15 cellular contexts compared by ENCODE assay signal in genomic region chr15:47027322-47027946, GRCh38.
DNase-seq lines count a peak whose midpoint lies in the region; TF ChIP-seq lines count a peak whose summit lies in the region.
"Had no signal": no experiment of that assay in that cellular context is flagged by ENCODE, and none has a peak within 500 bp of the region (broad histone marks: within the 10 kb centered on the region; RNA-seq: fewer than 3 reads in every experiment).

No MANE protein-coding gene starts in this region.

- H3K36me3 ChIP-seq in Peyer's patch (no peaks in the 10 kb centered on the region), uterus (no peaks in the 10 kb centered on the region)
- H3K36me3 ChIP-seq: left lung, SJSA1, upper lobe of right lung had no signal

- TF ChIP-seq POLR2A in Peyer's patch (IDR thresholded peaks at IDR 0.05) (no peak), uterus (IDR thresholded peaks at IDR 0.05) (no peak)

- intact Hi-C loops in activated CD4-positive, alpha-beta T cell treated with anti-CD3 and anti-CD28 coated beads, Interleukin-2, amount 10 ng/mL, durations not matched to agents 24 days and 14 days (cut with micrococcal nuclease), result no loop called here
- intact Hi-C loops in uterus (cut with DNase I; ENCODE audit: low total_unique reads), result no loop called here

- H3K4me1 ChIP-seq in Peyer's patch (no peaks in the 10 kb centered on the region), uterus (no peaks in the 10 kb centered on the region)
- H3K4me1 ChIP-seq: left lung, SJSA1, upper lobe of right lung had no signal

- DNase-seq in SKM-1 treated with dmso at 0.1 percent for 144 hours (lab: John Stamatoyannopoulos, UW; ENCODE audit: unreplicated experiment) (peak; percentile 8), SKM-1 (lab: John Stamatoyannopoulos, UW; ENCODE audit: unreplicated experiment) (no peak), NCI-H2171 (lab: John Stamatoyannopoulos, UW) (peak; percentile 53), type B pancreatic cell (ENCODE audit: extremely low spot score, unreplicated experiment) (no peak), Peyer's patch (no peak), uterus (no peak)
- DNase-seq in activated CD4-positive, alpha-beta T cell treated with anti-CD3 and anti-CD28 coated beads, Interleukin-2, amount 10 ng/mL, durations not matched to agents 24 days and 14 days, result no peak
- DNase-seq: activated CD4-positive, CD25-positive, alpha-beta regulatory T cell treated with anti-CD3 and anti-CD28 coated beads, Interleukin-2, amount 50 U/mL, for 72 hours; NCI-H345; nucleus accumbens; stimulated activated CD4-positive, alpha-beta T cell treated with anti-CD3 and anti-CD28 coated beads, Interleukin-15, amount 100 ng/mL, for 24 hours had no signal

- H3K9me3 ChIP-seq in Peyer's patch, result no peaks in the 10 kb centered on the region
- no peaks in the 10 kb centered on the region for H3K9me3 ChIP-seq in uterus
- H3K9me3 ChIP-seq: SJSA1, upper lobe of right lung had no signal

- H3K36me3 Mint-ChIP-seq in brain (no peaks in the 10 kb centered on the region), type B pancreatic cell (no peaks in the 10 kb centered on the region)
- no peaks in the 10 kb centered on the region for H3K36me3 Mint-ChIP-seq in activated CD4-positive, alpha-beta T cell treated with anti-CD3 and anti-CD28 coated beads, Interleukin-2, amount 10 ng/mL, durations not matched to agents 24 days and 14 days (ENCODE audit: low read depth)

- H3K9me3 Mint-ChIP-seq in brain, result peaks cover 0 to 3% (median 2%) of the 10 kb centered on the region in 5 experiments
- H3K9me3 Mint-ChIP-seq in type B pancreatic cell, result no peaks in the 10 kb centered on the region
- peaks cover 11% of the 10 kb centered on the region for H3K9me3 Mint-ChIP-seq in activated CD4-positive, alpha-beta T cell treated with anti-CD3 and anti-CD28 coated beads, Interleukin-2, amount 10 ng/mL, durations not matched to agents 24 days and 14 days

- H3K4me1 Mint-ChIP-seq in brain (no peaks in the 10 kb centered on the region), type B pancreatic cell (ENCODE audit: unreplicated experiment) (no peaks in the 10 kb centered on the region)
- H3K4me1 Mint-ChIP-seq in activated CD4-positive, alpha-beta T cell treated with anti-CD3 and anti-CD28 coated beads, Interleukin-2, amount 10 ng/mL, durations not matched to agents 24 days and 14 days, result no peaks in the 10 kb centered on the region

- H3K27ac ChIP-seq in Peyer's patch (no peak overlapping the region), uterus (no peak overlapping the region)
- H3K27ac ChIP-seq: left lung, SJSA1, upper lobe of right lung had no signal

- H3K27ac Mint-ChIP-seq in brain (no peak overlapping the region), type B pancreatic cell (no peak overlapping the region)
- no peak overlapping the region for H3K27ac Mint-ChIP-seq in activated CD4-positive, alpha-beta T cell treated with anti-CD3 and anti-CD28 coated beads, Interleukin-2, amount 10 ng/mL, durations not matched to agents 24 days and 14 days

- H3K4me3 ChIP-seq in Peyer's patch (no peak overlapping the region), uterus (no peak overlapping the region)
- H3K4me3 ChIP-seq: left lung, SJSA1, upper lobe of right lung had no signal

- peak; percentile 41 to 60 for TF ChIP-seq CTCF in brain (conservative IDR thresholded peaks at IDR 0.05)
- peak; percentile 55 for TF ChIP-seq CTCF in type B pancreatic cell (conservative IDR thresholded peaks at IDR 0.05)
- TF ChIP-seq CTCF in Peyer's patch (IDR thresholded peaks at IDR 0.05), result peak in 2 of 6 experiments; percentile 4
- TF ChIP-seq CTCF in uterus (IDR thresholded peaks at IDR 0.05), result no peak

- H3K4me3 Mint-ChIP-seq in brain (no peak overlapping the region), type B pancreatic cell (no peak overlapping the region)
- no peak overlapping the region for H3K4me3 Mint-ChIP-seq in activated CD4-positive, alpha-beta T cell treated with anti-CD3 and anti-CD28 coated beads, Interleukin-2, amount 10 ng/mL, durations not matched to agents 24 days and 14 days

- H3K27me3 ChIP-seq in Peyer's patch (no peaks in the 10 kb centered on the region), uterus (no peaks in the 10 kb centered on the region)
- H3K27me3 ChIP-seq: left lung, SJSA1, upper lobe of right lung had no signal

- peaks cover 7% of the 10 kb centered on the region for H3K27me3 Mint-ChIP-seq in brain
- no peaks in the 10 kb centered on the region for H3K27me3 Mint-ChIP-seq in type B pancreatic cell
- H3K27me3 Mint-ChIP-seq in activated CD4-positive, alpha-beta T cell treated with anti-CD3 and anti-CD28 coated beads, Interleukin-2, amount 10 ng/mL, durations not matched to agents 24 days and 14 days, result no peaks in the 10 kb centered on the region

Comparison
In these comparisons a context has a peak if more than half of its experiments do, and no peak if none do; other contexts are left out.
1. DNase-seq: peak in SKM-1 treated with dmso at 0.1 percent for 144 hours (single experiment) and NCI-H2171 (single experiment); none in SKM-1 (single experiment), type B pancreatic cell (single experiment), activated CD4-positive, alpha-beta T cell treated with anti-CD3 and anti-CD28 coated beads, Interleukin-2, amount 10 ng/mL, durations not matched to agents 24 days and 14 days (single experiment), Peyer's patch (0 of 3) and uterus (0 of 2).
2. CTCF ChIP-seq: peak in brain (2 of 2) and type B pancreatic cell (single experiment); none in uterus (0 of 4).